Comparison of ENCODE assay signal across 6 cellular contexts in the genomic region with DNA sequence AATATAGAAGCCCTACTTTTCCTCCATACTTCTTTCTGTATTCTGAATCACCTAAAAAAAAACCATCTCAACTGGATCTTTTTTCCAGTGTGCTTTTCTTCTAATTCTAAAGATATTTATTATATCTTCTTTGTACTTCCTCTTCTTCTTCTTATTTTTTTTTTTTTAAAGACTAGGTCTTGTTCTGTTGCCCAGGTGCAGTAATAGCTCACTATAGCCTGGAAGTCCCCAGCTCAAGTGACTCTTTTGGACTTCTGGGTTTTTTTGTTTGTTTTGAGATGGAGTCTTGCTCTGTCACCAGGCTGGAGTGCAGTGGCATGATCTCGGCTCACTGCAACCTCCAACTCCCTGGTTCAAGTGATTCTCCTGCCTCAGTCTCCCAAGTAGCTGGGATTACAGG. TPM values are rescaled to one million over a fixed set of nuclear protein-coding genes. Genes with fewer than 3 reads are reported as not detected.
A peak's percentile ranks its signal among the peaks of the same experiment; 100 is the strongest.
DNase-seq lines count a peak whose midpoint lies in the region; ATAC-seq and TF ChIP-seq lines count a peak whose summit lies in the region.
"Not testable (repeated sequence)": the region's sequence is repeated elsewhere in the genome, so short reads cannot be mapped to it uniquely, and the experiment has no call there.

No MANE protein-coding gene starts in this region.

- CTCF ChIA-PET in CD8-positive, alpha-beta T cell (lab: Charles Lee): interaction anchor here (1.4 kb wide), 1 partner anchor 28 kb away, joined by 3 read pairs; no protein-coding TSS in a partner anchor
- CTCF ChIA-PET in activated B cell treated with CpG ODN at 0.5 μM for 24 hours (lab: Charles Lee): interaction anchor here (0.7 kb wide), 1 partner anchor 505 kb away, joined by 3 read pairs; no protein-coding TSS in a partner anchor

- peaks cover 31% of the 10 kb centered on the region for H3K79me2 ChIP-seq in OCI-LY1 (ENCODE audit: insufficient read depth, low read length)

- not testable (repeated sequence) for DNase-seq in CD8-positive, alpha-beta T cell; activated B cell treated with CpG ODN at 0.5 μM for 24 hours; effector memory CD8-positive, alpha-beta T cell; naive thymus-derived CD8-positive, alpha-beta T cell

- H3K36me3 Mint-ChIP-seq in CD8-positive, alpha-beta T cell: peaks cover 38% of the 10 kb centered on the region
- peaks cover 29% of the 10 kb centered on the region for H3K36me3 Mint-ChIP-seq in activated B cell treated with CpG ODN at 0.5 μM for 24 hours (ENCODE audit: low read depth)
- peaks cover 23% of the 10 kb centered on the region for H3K36me3 Mint-ChIP-seq in effector memory CD8-positive, alpha-beta T cell (ENCODE audit: insufficient read depth)
- peaks cover 5 to 28% (median 9%) of the 10 kb centered on the region in 3 donors for H3K36me3 Mint-ChIP-seq in naive thymus-derived CD8-positive, alpha-beta T cell

- H3K36me3 ChIP-seq in CD8-positive, alpha-beta T cell (ENCODE audit: insufficient read depth, low read length): not testable (repeated sequence)
- H3K36me3 ChIP-seq in OCI-LY1 (ENCODE audit: insufficient read depth, low read length): peaks cover 21% of the 10 kb centered on the region

- not testable (repeated sequence) for TF ChIP-seq CTCF in CD8-positive, alpha-beta T cell (IDR thresholded peaks at IDR 0.05); OCI-LY1 (IDR thresholded peaks at IDR 0.05; ENCODE audit: low read length); activated B cell treated with CpG ODN at 0.5 μM for 24 hours (IDR thresholded peaks at IDR 0.05)

- not testable (repeated sequence) for H3K27me3 ChIP-seq in CD8-positive, alpha-beta T cell (ENCODE audit: insufficient read depth, low read length); OCI-LY1 (ENCODE audit: insufficient read depth, low read length)

- not testable (repeated sequence) for H2AFZ ChIP-seq in OCI-LY1 (ENCODE audit: low read length)

- H3K4me1 Mint-ChIP-seq in CD8-positive, alpha-beta T cell (ENCODE audit: low read depth): peaks cover 56% of the 10 kb centered on the region
- peaks cover 54% of the 10 kb centered on the region for H3K4me1 Mint-ChIP-seq in activated B cell treated with CpG ODN at 0.5 μM for 24 hours
- peaks cover 11 to 27% of the 10 kb centered on the region in 2 donors for H3K4me1 Mint-ChIP-seq in effector memory CD8-positive, alpha-beta T cell (ENCODE audit: low read depth in 2 of 2)
- peaks cover 22 to 75% (median 58%) of the 10 kb centered on the region in 4 donors for H3K4me1 Mint-ChIP-seq in naive thymus-derived CD8-positive, alpha-beta T cell

- H3K4me1 ChIP-seq in CD8-positive, alpha-beta T cell (ENCODE audit: insufficient read depth, low read length): peaks cover 19% of the 10 kb centered on the region
- peaks cover 50% of the 10 kb centered on the region for H3K4me1 ChIP-seq in OCI-LY1 (ENCODE audit: insufficient read depth, low read length, severe bottlenecking)

- H3K27ac ChIP-seq in CD8-positive, alpha-beta T cell (ENCODE audit: low read depth, low read length): not testable (repeated sequence)
- peak overlapping the region; percentile 78 for H3K27ac ChIP-seq in OCI-LY1 (ENCODE audit: low read depth, low read length, poor library complexity, severe bottlenecking)

- not testable (repeated sequence) for ATAC-seq in CD8-positive, alpha-beta T cell
- peak; percentile 63 for ATAC-seq in HG02610 (IDR thresholded peaks at IDR 0.05; ENCODE audit: unreplicated experiment)
- ATAC-seq in activated B cell treated with CpG ODN at 0.5 μM for 24 hours (ENCODE audit: low read depth): peak; percentile 95
- ATAC-seq in effector memory CD8-positive, alpha-beta T cell (replicated peaks): peak; percentile 39
- ATAC-seq in naive thymus-derived CD8-positive, alpha-beta T cell: peak in 1 of 2 donors; percentile 46

- POLR2A ChIA-PET in CD8-positive, alpha-beta T cell (lab: Charles Lee): interaction anchor here (0.6 to 0.7 kb wide), 2 partner anchors 13 to 481 kb away, joined by 3 to 4 read pairs; no protein-coding TSS in a partner anchor
- POLR2A ChIA-PET in activated B cell treated with CpG ODN at 0.5 μM for 24 hours (lab: Charles Lee): interaction anchor here (1.0 to 1.9 kb wide), 2 partner anchors 17 to 81 kb away, joined by 3 to 13 read pairs; partner anchors contain the start of genes SAMD8 and VDAC2
- POLR2A ChIA-PET in naive thymus-derived CD8-positive, alpha-beta T cell (lab: Charles Lee): interaction anchor here (1.0 kb wide), 1 partner anchor 16 kb away, joined by 6 read pairs; the partner anchor contains the start of gene SAMD8

- not testable (repeated sequence) for H3K4me3 Mint-ChIP-seq in CD8-positive, alpha-beta T cell; effector memory CD8-positive, alpha-beta T cell
- peak overlapping the region; percentile 72 for H3K4me3 Mint-ChIP-seq in activated B cell treated with CpG ODN at 0.5 μM for 24 hours
- peak overlapping the region in 1 of 10 donors; percentile 22 for H3K4me3 Mint-ChIP-seq in naive thymus-derived CD8-positive, alpha-beta T cell

- H3K27me3 Mint-ChIP-seq in CD8-positive, alpha-beta T cell (ENCODE audit: low read depth); activated B cell treated with CpG ODN at 0.5 μM for 24 hours; effector memory CD8-positive, alpha-beta T cell; naive thymus-derived CD8-positive, alpha-beta T cell: not testable (repeated sequence)

- not testable (repeated sequence) for H3F3A ChIP-seq in OCI-LY1 (ENCODE audit: insufficient read depth, low read length)

- H3K9me2 ChIP-seq in OCI-LY1 (ENCODE audit: low read depth, low read length): not testable (repeated sequence)

- H3K9ac ChIP-seq in OCI-LY1 (ENCODE audit: low read length): not testable (repeated sequence)

- H3K4me3 ChIP-seq in CD8-positive, alpha-beta T cell (ENCODE audit: low read depth, low read length); OCI-LY1 (ENCODE audit: low read depth, low read length, poor library complexity, severe bottlenecking): not testable (repeated sequence)

- peak overlapping the region; percentile 20; the same call in 1 of the 2 replicates for H3K4me2 ChIP-seq in OCI-LY1 (ENCODE audit: low read length)

- not testable (repeated sequence) for H4K20me1 ChIP-seq in OCI-LY1 (ENCODE audit: insufficient read depth, low read length)

- H3K9me3 ChIP-seq in CD8-positive, alpha-beta T cell (ENCODE audit: low read length); OCI-LY1 (ENCODE audit: low read length): not testable (repeated sequence)

- intact Hi-C loops in CD8-positive, alpha-beta T cell (cut with DNase I, micrococcal nuclease): not testable (repeated sequence)
- intact Hi-C loops in activated B cell treated with CpG ODN at 0.5 μM for 24 hours (cut with micrococcal nuclease): loop anchor here (1.0 to 5.0 kb wide), 3 partner anchors 18 to 83 kb away; partner anchors contain the start of genes SAMD8 and VDAC2

- H3K27ac Mint-ChIP-seq in CD8-positive, alpha-beta T cell: peak overlapping the region; percentile 52
- H3K27ac Mint-ChIP-seq in activated B cell treated with CpG ODN at 0.5 μM for 24 hours: peak overlapping the region; percentile 93
- H3K27ac Mint-ChIP-seq in effector memory CD8-positive, alpha-beta T cell: not testable (repeated sequence)
- H3K27ac Mint-ChIP-seq in naive thymus-derived CD8-positive, alpha-beta T cell: peak overlapping the region in 6 of 10 donors; percentile 15 to 71 (median 37)

- H3K9me3 Mint-ChIP-seq in CD8-positive, alpha-beta T cell; activated B cell treated with CpG ODN at 0.5 μM for 24 hours; effector memory CD8-positive, alpha-beta T cell; naive thymus-derived CD8-positive, alpha-beta T cell: not testable (repeated sequence)

RNA-seq across cellular contexts. Expression of gene SAMD8, which starts 17.5 kb away (rescaled TPM):
- 10 to 100 TPM; 41.2 to 41.4 TPM for total RNA-seq in CD8-positive, alpha-beta T cell
- 25.8 and 29.1 TPM in 2 replicates for total RNA-seq in activated B cell treated with CpG ODN at 0.5 μM for 24 hours
- 10 to 100 TPM; 23.4 to 23.9 TPM for total RNA-seq in naive thymus-derived CD8-positive, alpha-beta T cell
- 10 to 100 TPM in 1 of 3 donors, 1 to 10 TPM in 2; 6.3 to 10.6 (median 6.4) TPM for polyA plus RNA-seq in naive thymus-derived CD8-positive, alpha-beta T cell
